1 cellular context compared by ENCODE assay signal in genomic region chr19:9827325-9828238, GRCh38.
TF ChIP-seq lines count a peak whose summit lies in the region.

Gene UBL5, plus strand, starts transcription at chr19:9827918. Its CDS starts 420 bp downstream, at chr19:9828338.

TF ChIP-seq in GM12878, 131 proteins besides CTCF, POLR2A, EP300 and RAD21 (continued from another document and continues in another):
- TF ChIP-seq, protein P1, sequence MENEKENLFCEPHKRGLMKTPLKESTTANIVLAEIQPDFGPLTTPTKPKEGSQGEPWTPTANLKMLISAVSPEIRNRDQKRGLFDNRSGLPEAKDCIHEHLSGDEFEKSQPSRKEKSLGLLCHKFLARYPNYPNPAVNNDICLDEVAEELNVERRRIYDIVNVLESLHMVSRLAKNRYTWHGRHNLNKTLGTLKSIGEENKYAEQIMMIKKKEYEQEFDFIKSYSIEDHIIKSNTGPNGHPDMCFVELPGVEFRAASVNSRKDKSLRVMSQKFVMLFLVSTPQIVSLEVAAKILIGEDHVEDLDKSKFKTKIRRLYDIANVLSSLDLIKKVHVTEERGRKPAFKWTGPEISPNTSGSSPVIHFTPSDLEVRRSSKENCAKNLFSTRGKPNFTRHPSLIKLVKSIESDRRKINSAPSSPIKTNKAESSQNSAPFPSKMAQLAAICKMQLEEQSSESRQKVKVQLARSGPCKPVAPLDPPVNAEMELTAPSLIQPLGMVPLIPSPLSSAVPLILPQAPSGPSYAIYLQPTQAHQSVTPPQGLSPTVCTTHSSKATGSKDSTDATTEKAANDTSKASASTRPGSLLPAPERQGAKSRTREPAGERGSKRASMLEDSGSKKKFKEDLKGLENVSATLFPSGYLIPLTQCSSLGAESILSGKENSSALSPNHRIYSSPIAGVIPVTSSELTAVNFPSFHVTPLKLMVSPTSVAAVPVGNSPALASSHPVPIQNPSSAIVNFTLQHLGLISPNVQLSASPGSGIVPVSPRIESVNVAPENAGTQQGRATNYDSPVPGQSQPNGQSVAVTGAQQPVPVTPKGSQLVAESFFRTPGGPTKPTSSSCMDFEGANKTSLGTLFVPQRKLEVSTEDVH (IDR thresholded peaks at IDR 0.05; ENCODE audit: low read depth, partially characterized antibody) = peak; percentile 89
- TF ChIP-seq CHD1 (IDR thresholded peaks at IDR 0.05; ENCODE audit: low read depth, low read length) = no peak
- TF ChIP-seq POLR2AphosphoS2 (IDR thresholded peaks at IDR 0.05; ENCODE audit: low read depth, low read length) = peak; percentile 93
- peak; percentile 84; the same call in 1 of the 2 replicates for TF ChIP-seq PML (IDR thresholded peaks at IDR 0.05; ENCODE audit: low read length)
- TF ChIP-seq MYB (IDR thresholded peaks at IDR 0.05; ENCODE audit: borderline replicate concordance, low read depth, low read length) = no peak
- TF ChIP-seq KLF5 (IDR thresholded peaks at IDR 0.05; ENCODE audit: partially characterized antibody) = peak; percentile 44
- peak; percentile 91 for TF ChIP-seq SMAD5 (IDR thresholded peaks at IDR 0.05; ENCODE audit: low read depth)
- TF ChIP-seq MTA2 (IDR thresholded peaks at IDR 0.05; ENCODE audit: low read depth) = peak; percentile 90
- peak; percentile 99 for TF ChIP-seq GABPA (IDR thresholded peaks at IDR 0.05; ENCODE audit: low read depth)
- TF ChIP-seq POLR2AphosphoS5 (IDR thresholded peaks at IDR 0.05; ENCODE audit: low read length) = peak; percentile 97
- peak; percentile 83 for TF ChIP-seq RELB (IDR thresholded peaks at IDR 0.05; ENCODE audit: low read depth)
- TF ChIP-seq HDGF (IDR thresholded peaks at IDR 0.05) = 0 out of 2 replicates have a peak, but pooled peaks have one; percentile 53
- peak; percentile 71 for TF ChIP-seq PKNOX1 (IDR thresholded peaks at IDR 0.05)
- TF ChIP-seq ZNF24 (IDR thresholded peaks at IDR 0.05) = no peak
- TF ChIP-seq TBL1XR1 (IDR thresholded peaks at IDR 0.05; ENCODE audit: low read depth, low read length) = 0 out of 2 replicates have a peak, but pooled peaks have one; percentile 11
- TF ChIP-seq, protein P2, sequence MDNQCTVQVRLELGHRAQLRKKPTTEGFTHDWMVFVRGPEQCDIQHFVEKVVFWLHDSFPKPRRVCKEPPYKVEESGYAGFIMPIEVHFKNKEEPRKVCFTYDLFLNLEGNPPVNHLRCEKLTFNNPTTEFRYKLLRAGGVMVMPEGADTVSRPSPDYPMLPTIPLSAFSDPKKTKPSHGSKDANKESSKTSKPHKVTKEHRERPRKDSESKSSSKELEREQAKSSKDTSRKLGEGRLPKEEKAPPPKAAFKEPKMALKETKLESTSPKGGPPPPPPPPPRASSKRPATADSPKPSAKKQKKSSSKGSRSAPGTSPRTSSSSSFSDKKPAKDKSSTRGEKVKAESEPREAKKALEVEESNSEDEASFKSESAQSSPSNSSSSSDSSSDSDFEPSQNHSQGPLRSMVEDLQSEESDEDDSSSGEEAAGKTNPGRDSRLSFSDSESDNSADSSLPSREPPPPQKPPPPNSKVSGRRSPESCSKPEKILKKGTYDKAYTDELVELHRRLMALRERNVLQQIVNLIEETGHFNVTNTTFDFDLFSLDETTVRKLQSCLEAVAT (IDR thresholded peaks at IDR 0.05) = no peak
- peak; percentile 70; the same call in 1 of the 2 replicates for TF ChIP-seq RAD51 (IDR thresholded peaks at IDR 0.05)
- no peak for TF ChIP-seq KDM1A (IDR thresholded peaks at IDR 0.05; ENCODE audit: borderline replicate concordance)
- TF ChIP-seq, protein P3, sequence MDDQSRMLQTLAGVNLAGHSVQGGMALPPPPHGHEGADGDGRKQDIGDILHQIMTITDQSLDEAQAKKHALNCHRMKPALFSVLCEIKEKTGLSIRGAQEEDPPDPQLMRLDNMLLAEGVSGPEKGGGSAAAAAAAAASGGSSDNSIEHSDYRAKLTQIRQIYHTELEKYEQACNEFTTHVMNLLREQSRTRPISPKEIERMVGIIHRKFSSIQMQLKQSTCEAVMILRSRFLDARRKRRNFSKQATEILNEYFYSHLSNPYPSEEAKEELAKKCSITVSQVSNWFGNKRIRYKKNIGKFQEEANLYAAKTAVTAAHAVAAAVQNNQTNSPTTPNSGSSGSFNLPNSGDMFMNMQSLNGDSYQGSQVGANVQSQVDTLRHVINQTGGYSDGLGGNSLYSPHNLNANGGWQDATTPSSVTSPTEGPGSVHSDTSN (IDR thresholded peaks at IDR 0.05; ENCODE audit: insufficient replicate concordance, low read depth, low read length) = no peak
- peak; percentile 86; the same call in 1 of the 2 replicates for TF ChIP-seq TAF1 (IDR thresholded peaks at IDR 0.05; ENCODE audit: borderline replicate concordance, low read depth, low read length)
- TF ChIP-seq JUND (IDR thresholded peaks at IDR 0.05; ENCODE audit: low read depth, low read length) = no peak
- TF ChIP-seq IKZF2 (IDR thresholded peaks at IDR 0.05) = peak in 1 of 2 experiments; percentile 64; a peak in 2 of 4 replicates
- TF ChIP-seq E4F1 (IDR thresholded peaks at IDR 0.05; ENCODE audit: borderline replicate concordance, partially characterized antibody) = peak; percentile 63
- TF ChIP-seq SIN3A (IDR thresholded peaks at IDR 0.05; ENCODE audit: low read depth, low read length) = peak; percentile 69; the same call in 1 of the 2 replicates
- TF ChIP-seq, protein P4, sequence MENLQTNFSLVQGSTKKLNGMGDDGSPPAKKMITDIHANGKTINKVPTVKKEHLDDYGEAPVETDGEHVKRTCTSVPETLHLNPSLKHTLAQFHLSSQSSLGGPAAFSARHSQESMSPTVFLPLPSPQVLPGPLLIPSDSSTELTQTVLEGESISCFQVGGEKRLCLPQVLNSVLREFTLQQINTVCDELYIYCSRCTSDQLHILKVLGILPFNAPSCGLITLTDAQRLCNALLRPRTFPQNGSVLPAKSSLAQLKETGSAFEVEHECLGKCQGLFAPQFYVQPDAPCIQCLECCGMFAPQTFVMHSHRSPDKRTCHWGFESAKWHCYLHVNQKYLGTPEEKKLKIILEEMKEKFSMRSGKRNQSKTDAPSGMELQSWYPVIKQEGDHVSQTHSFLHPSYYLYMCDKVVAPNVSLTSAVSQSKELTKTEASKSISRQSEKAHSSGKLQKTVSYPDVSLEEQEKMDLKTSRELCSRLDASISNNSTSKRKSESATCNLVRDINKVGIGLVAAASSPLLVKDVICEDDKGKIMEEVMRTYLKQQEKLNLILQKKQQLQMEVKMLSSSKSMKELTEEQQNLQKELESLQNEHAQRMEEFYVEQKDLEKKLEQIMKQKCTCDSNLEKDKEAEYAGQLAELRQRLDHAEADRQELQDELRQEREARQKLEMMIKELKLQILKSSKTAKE (IDR thresholded peaks at IDR 0.05; ENCODE audit: low read depth, poor library complexity, severe bottlenecking) = peak; percentile 61
- no peak for TF ChIP-seq ZNF622 (IDR thresholded peaks at IDR 0.05)
- TF ChIP-seq POU2F2 (IDR thresholded peaks at IDR 0.05; ENCODE audit: borderline replicate concordance, low read depth, low read length) = 0 out of 3 replicates have a peak, but pooled peaks have one; percentile 80
- 0 out of 2 replicates have a peak, but pooled peaks have one; percentile 40 for TF ChIP-seq NBN (IDR thresholded peaks at IDR 0.05)
- TF ChIP-seq, protein P5, sequence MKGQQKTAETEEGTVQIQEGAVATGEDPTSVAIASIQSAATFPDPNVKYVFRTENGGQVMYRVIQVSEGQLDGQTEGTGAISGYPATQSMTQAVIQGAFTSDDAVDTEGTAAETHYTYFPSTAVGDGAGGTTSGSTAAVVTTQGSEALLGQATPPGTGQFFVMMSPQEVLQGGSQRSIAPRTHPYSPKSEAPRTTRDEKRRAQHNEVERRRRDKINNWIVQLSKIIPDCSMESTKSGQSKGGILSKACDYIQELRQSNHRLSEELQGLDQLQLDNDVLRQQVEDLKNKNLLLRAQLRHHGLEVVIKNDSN (IDR thresholded peaks at IDR 0.05; ENCODE audit: borderline replicate concordance, extremely low read length, insufficient read depth, low read depth, low read length) = peak; percentile 36
- TF ChIP-seq IKZF1 (conservative IDR thresholded peaks at IDR 0.05) = peak; percentile 84
- peak; percentile 18; the same call in 1 of the 2 replicates for TF ChIP-seq CREB1 (IDR thresholded peaks at IDR 0.05; ENCODE audit: low read depth)
- no peak for TF ChIP-seq CUX1 (IDR thresholded peaks at IDR 0.05; ENCODE audit: insufficient replicate concordance, low read depth, low read length)
- no peak for TF ChIP-seq ZNF217 (IDR thresholded peaks at IDR 0.05)
- no peak for TF ChIP-seq SMC3 (IDR thresholded peaks at IDR 0.05; ENCODE audit: borderline replicate concordance, low read length)
- no peak for TF ChIP-seq YY1 (IDR thresholded peaks at IDR 0.05; ENCODE audit: low read depth, low read length)
- TF ChIP-seq DPF2 (IDR thresholded peaks at IDR 0.05) = 0 out of 2 replicates have a peak, but pooled peaks have one; percentile 45
- TF ChIP-seq TCF3 (IDR thresholded peaks at IDR 0.05; ENCODE audit: borderline replicate concordance, insufficient read depth, low read depth, low read length) = no peak
- peak; percentile 73 for TF ChIP-seq CREM (IDR thresholded peaks at IDR 0.05; ENCODE audit: low read depth)
- 0 out of 2 replicates have a peak, but pooled peaks have one; percentile 15 for TF ChIP-seq BACH1 (IDR thresholded peaks at IDR 0.05; ENCODE audit: borderline replicate concordance)
- TF ChIP-seq ZBED1 (IDR thresholded peaks at IDR 0.05; ENCODE audit: borderline replicate concordance) = no peak
- peak; percentile 85 for TF ChIP-seq MXI1 (IDR thresholded peaks at IDR 0.05; ENCODE audit: low read depth, low read length)
- no peak for TF ChIP-seq MYC (IDR thresholded peaks at IDR 0.05; ENCODE audit: insufficient read depth, insufficient read length, insufficient replicate concordance, low read length, severe bottlenecking)
- TF ChIP-seq TARDBP (IDR thresholded peaks at IDR 0.05; ENCODE audit: borderline replicate concordance) = peak; percentile 78
- TF ChIP-seq SP1 (IDR thresholded peaks at IDR 0.05; ENCODE audit: low read depth, low read length) = peak; percentile 75
- peak; percentile 77 for TF ChIP-seq NR2C2 (IDR thresholded peaks at IDR 0.05; ENCODE audit: borderline replicate concordance, control insufficient read depth, insufficient read length, low read depth)
